Comparison of ENCODE assay signal across 18 cellular contexts in the genomic region with DNA sequence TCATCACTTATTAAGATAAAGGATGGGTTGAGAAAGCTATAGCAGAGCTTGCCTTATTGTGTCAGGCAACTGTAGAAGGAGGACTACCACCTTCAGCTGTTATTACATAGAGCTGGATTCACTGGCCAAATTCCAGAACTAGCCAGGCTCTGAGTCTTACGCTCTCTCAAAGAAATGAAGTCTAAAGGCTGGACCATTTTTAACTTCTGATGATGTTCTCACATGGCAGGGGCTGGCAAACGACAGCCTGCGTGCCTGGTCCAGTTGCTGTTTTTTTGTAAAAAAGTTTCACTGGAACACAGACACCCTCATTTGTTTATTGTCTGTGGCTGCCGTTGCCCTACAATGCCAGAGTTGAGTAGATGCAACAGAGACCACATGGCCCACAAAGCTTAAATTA. TPM values are rescaled to one million over a fixed set of nuclear protein-coding genes. Genes with fewer than 3 reads are reported as not detected.
A peak's percentile ranks its signal among the peaks of the same experiment; 100 is the strongest.
DNase-seq lines count a peak whose midpoint lies in the region; ATAC-seq and TF ChIP-seq lines count a peak whose summit lies in the region.
"Had no signal": no experiment of that assay in that cellular context is flagged by ENCODE, and none has a peak within 500 bp of the region (broad histone marks: within the 10 kb centered on the region; RNA-seq: fewer than 3 reads in every experiment).

No MANE protein-coding gene starts in this region.

- H3K4me3 Mint-ChIP-seq in activated T-helper 17 cell treated with anti-CD3 and anti-CD28 coated beads, Interleukin-2, amount 50 U/mL, for 72 hours = peak overlapping the region; percentile 16
- H3K4me3 Mint-ChIP-seq: CD8-positive, alpha-beta memory T cell; HFFc6 had no signal

- peaks cover 26% of the 10 kb centered on the region for H3K4me1 Mint-ChIP-seq in activated T-helper 17 cell treated with anti-CD3 and anti-CD28 coated beads, Interleukin-2, amount 50 U/mL, for 72 hours

- H3K27me3 ChIP-seq in cardiac muscle cell (no peaks in the 10 kb centered on the region), heart left ventricle (no peaks in the 10 kb centered on the region)
- H3K27me3 ChIP-seq: MG63 had no signal

- H3K27ac Mint-ChIP-seq in activated T-helper 17 cell treated with anti-CD3 and anti-CD28 coated beads, Interleukin-2, amount 50 U/mL, for 72 hours = peak overlapping the region; percentile 84

- H3K4me1 ChIP-seq in cardiac muscle cell (ENCODE audit: low read depth) = no peaks in the 10 kb centered on the region
- H3K4me1 ChIP-seq in heart left ventricle = peaks cover 0 to 23% (median 12%) of the 10 kb centered on the region in 12 donors

- peak overlapping the region; percentile 36 for H3K27ac ChIP-seq in cardiac muscle cell
- no peak overlapping the region for H3K27ac ChIP-seq in heart left ventricle

- H3K9me3 ChIP-seq in cardiac muscle cell (ENCODE audit: low read depth) = no peaks in the 10 kb centered on the region
- H3K9me3 ChIP-seq in heart left ventricle = no peaks in the 10 kb centered on the region
- H3K9me3 ChIP-seq: MG63 had no signal

- no peak for TF ChIP-seq POLR2A in heart left ventricle (IDR thresholded peaks at IDR 0.05)

- ATAC-seq in heart left ventricle = no peak
- no peak for ATAC-seq in activated T-helper 17 cell treated with anti-CD3 and anti-CD28 coated beads, Interleukin-2, amount 50 U/mL, for 72 hours (replicated peaks)

- H3K27me3 Mint-ChIP-seq in activated T-helper 17 cell treated with anti-CD3 and anti-CD28 coated beads, Interleukin-2, amount 50 U/mL, for 72 hours = no peaks in the 10 kb centered on the region
- H3K27me3 Mint-ChIP-seq: CD8-positive, alpha-beta memory T cell had no signal

- 82 to 87% (median 84%) methylated on average over 4 of the region's 4 CpGs for WGBS in heart left ventricle, 4 donors

- H3K36me3 ChIP-seq in cardiac muscle cell (peaks cover 11% of the 10 kb centered on the region), heart left ventricle (peaks cover 0 to 32% (median 24%) of the 10 kb centered on the region in 9 donors)

- H3K36me3 Mint-ChIP-seq in activated T-helper 17 cell treated with anti-CD3 and anti-CD28 coated beads, Interleukin-2, amount 50 U/mL, for 72 hours (ENCODE audit: low read depth) = peaks cover 85% of the 10 kb centered on the region

- DNase-seq in cardiac muscle cell (ENCODE audit: low read depth in 1 of 2, low spot score in 1 of 2) = no peak
- DNase-seq in heart left ventricle = no peak
- DNase-seq in midbrain (lab: John Stamatoyannopoulos, UW) = peak; percentile 36
- DNase-seq in superior temporal gyrus (ENCODE audit: extremely low spot score) = peak; percentile 57
- no peak for DNase-seq in putamen (ENCODE audit: low spot score)
- no peak for DNase-seq in HuH-7.5 (ENCODE audit: low spot score)
- no peak for DNase-seq in NCI-H1436 (lab: John Stamatoyannopoulos, UW)
- DNase-seq: CD8-positive, alpha-beta memory T cell; GF-D8; GOT3; HFFc6; KG1; MG63; NCI-H1105; NCI-H187; NCI-H446; PC-3 had no signal

- no peaks in the 10 kb centered on the region for H3K9me3 Mint-ChIP-seq in activated T-helper 17 cell treated with anti-CD3 and anti-CD28 coated beads, Interleukin-2, amount 50 U/mL, for 72 hours
- H3K9me3 Mint-ChIP-seq: CD8-positive, alpha-beta memory T cell; HFFc6 had no signal

- TF ChIP-seq CTCF in cardiac muscle cell (IDR thresholded peaks at IDR 0.05; ENCODE audit: low read depth, low read length) (no peak), heart left ventricle (IDR thresholded peaks at IDR 0.05) (no peak)

- H3K4me3 ChIP-seq in cardiac muscle cell (no peak overlapping the region), heart left ventricle (no peak overlapping the region)
- H3K4me3 ChIP-seq: MG63 had no signal

- intact Hi-C loops in heart left ventricle (cut with DNase I) = loop anchor here (5.0 to 10.0 kb wide), 10 partner anchors 37 to 180 kb away; a partner anchor contains a TSS

RNA-seq across cellular contexts. Expression of a gene that starts 21.2 kb away (rescaled TPM):
- total RNA-seq in cardiac muscle cell = 53.8 and 57.8 TPM in 2 replicates
- 27.2 and 34.1 TPM in 2 replicates for polyA plus RNA-seq in cardiac muscle cell
- 10 to 100 TPM in 1 of 9 donors, 1 to 10 TPM in 8; 1.5 to 11.5 (median 2.7) TPM for total RNA-seq in heart left ventricle
- 1 to 10 TPM; 1.9 to 4.5 TPM for polyA plus RNA-seq in heart left ventricle
- 100 to 1,000 TPM in 1 of 2 donors, 10 to 100 TPM in 1; 78.4 to 181 TPM for total RNA-seq in activated T-helper 17 cell treated with anti-CD3 and anti-CD28 coated beads, Interleukin-2, amount 50 U/mL, for 72 hours

RNA-seq across cellular contexts. Expression of a gene that starts 36.5 kb away (rescaled TPM):
- total RNA-seq in cardiac muscle cell (5.0 and 7.7 TPM in 2 replicates), heart left ventricle (1 to 10 TPM in 5 of 9 donors, under 1 TPM in 4; 0.28 to 2.8 (median 1.2) TPM)
- polyA plus RNA-seq in cardiac muscle cell (9.0 and 13.6 TPM in 2 replicates), heart left ventricle (1 to 10 TPM; 1.0 to 1.1 TPM)
- total RNA-seq in activated T-helper 17 cell treated with anti-CD3 and anti-CD28 coated beads, Interleukin-2, amount 50 U/mL, for 72 hours = 1 to 10 TPM; 4.9 to 9.2 TPM

RNA-seq across cellular contexts. Expression of a gene that starts 39.0 kb away (rescaled TPM):
- total RNA-seq in cardiac muscle cell (3.0 and 7.8 TPM in 2 replicates), heart left ventricle (1 to 10 TPM in 7 of 9 donors, under 1 TPM in 2; 0.52 to 4.8 (median 1.7) TPM)
- polyA plus RNA-seq in cardiac muscle cell (7.2 and 15.4 TPM in 2 replicates), heart left ventricle (10 to 100 TPM in 1 of 2 donors, 1 to 10 TPM in 1; 2.5 to 11.7 TPM)
- 10 to 100 TPM in 1 of 2 donors, 1 to 10 TPM in 1; 4.8 to 13.4 TPM for total RNA-seq in activated T-helper 17 cell treated with anti-CD3 and anti-CD28 coated beads, Interleukin-2, amount 50 U/mL, for 72 hours
- polyA plus RNA-seq: CD8-positive, alpha-beta memory T cell had no signal

RNA-seq across cellular contexts. Expression of a gene that starts 45.3 kb away (rescaled TPM):
- total RNA-seq in cardiac muscle cell (332 and 489 TPM in 2 replicates), heart left ventricle (1,000 to 10,000 TPM in 1 of 9 donors, 100 to 1,000 TPM in 8; 255 to 1,006 (median 869) TPM)
- polyA plus RNA-seq in cardiac muscle cell (944 and 1,028 TPM in 2 replicates), heart left ventricle (1,000 to 10,000 TPM in 1 of 2 donors, 100 to 1,000 TPM in 1; 458 to 1,439 TPM)
- total RNA-seq in activated T-helper 17 cell treated with anti-CD3 and anti-CD28 coated beads, Interleukin-2, amount 50 U/mL, for 72 hours = 1,000 to 10,000 TPM; 2,238 to 2,546 TPM

RNA-seq across cellular contexts. Expression of a gene that starts 47.4 kb away (rescaled TPM):
- total RNA-seq in cardiac muscle cell (256 and 276 TPM in 2 replicates), heart left ventricle (10 to 100 TPM; 11.5 to 31.7 (median 14.9) TPM)
- polyA plus RNA-seq in cardiac muscle cell (177 and 186 TPM in 2 replicates), heart left ventricle (10 to 100 TPM; 17.7 to 25.1 TPM)
- total RNA-seq in activated T-helper 17 cell treated with anti-CD3 and anti-CD28 coated beads, Interleukin-2, amount 50 U/mL, for 72 hours = 10 to 100 TPM in 1 of 2 donors, 1 to 10 TPM in 1; 4.1 to 22.4 TPM

Comparison
In these comparisons a context has a peak if more than half of its experiments do, and no peak if none do; other contexts are left out.
1. DNase-seq: peak in midbrain (single experiment) and superior temporal gyrus (single experiment); none in cardiac muscle cell (0 of 2), heart left ventricle (0 of 5), putamen (single experiment), HuH-7.5 (single experiment) and NCI-H1436 (single experiment).